Comparison of ENCODE assay signal across 1 cellular context in the genomic region with DNA sequence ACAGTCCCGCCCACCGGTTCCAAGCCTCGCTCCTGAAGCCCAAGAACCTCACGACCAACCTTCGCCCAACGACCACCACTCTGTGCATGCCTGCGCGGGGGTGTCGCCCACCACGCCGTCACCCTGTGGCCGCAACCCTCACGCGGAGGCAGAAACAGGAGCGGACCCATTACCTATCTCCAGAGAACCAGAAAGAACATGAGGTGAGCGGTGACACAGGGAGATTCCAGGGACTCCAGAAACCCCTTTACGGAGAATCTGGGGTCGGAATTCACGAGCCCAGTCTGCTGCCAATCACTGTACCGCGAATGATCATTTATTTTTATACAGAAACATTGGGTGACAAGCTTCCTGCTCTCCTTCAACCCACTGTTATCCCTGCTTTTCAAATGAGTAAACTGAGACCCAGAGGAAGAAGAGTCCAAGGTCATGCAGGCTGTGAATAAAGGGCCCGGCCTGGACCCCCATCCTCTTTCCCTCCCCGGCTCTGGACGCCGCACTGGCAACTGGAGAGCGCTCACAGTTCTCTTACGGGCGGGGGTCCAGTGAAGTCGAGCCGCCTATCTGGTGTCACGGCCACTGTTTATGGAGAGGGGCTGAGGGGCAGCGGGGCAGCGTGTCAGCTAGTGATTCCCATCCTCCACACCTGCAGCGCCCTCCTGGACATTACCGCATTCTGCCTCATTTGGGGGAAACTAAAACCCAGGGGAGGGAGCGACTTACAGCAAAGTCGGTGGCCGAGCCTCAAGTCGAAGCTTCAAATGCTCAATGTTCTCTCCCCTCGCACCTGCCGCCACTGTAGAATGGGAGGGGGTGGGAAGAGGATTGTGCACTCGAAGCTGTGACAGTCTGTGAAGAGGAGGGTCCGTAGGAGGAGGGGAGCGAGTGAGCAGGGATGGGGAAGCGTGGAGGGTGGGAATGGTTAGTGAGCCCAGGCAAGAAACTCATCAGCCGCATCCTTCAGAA.
TF ChIP-seq lines count a peak whose summit lies in the region.

No MANE protein-coding gene starts in this region.

TF ChIP-seq in HEK293, 187 proteins besides CTCF, POLR2A, EP300 and RAD21 (continued from another document):
- no peak for TF ChIP-seq ZNF23 (tag by site-specific recombination; IDR thresholded peaks at IDR 0.05; ENCODE audit: borderline replicate concordance)
- TF ChIP-seq, protein P1, sequence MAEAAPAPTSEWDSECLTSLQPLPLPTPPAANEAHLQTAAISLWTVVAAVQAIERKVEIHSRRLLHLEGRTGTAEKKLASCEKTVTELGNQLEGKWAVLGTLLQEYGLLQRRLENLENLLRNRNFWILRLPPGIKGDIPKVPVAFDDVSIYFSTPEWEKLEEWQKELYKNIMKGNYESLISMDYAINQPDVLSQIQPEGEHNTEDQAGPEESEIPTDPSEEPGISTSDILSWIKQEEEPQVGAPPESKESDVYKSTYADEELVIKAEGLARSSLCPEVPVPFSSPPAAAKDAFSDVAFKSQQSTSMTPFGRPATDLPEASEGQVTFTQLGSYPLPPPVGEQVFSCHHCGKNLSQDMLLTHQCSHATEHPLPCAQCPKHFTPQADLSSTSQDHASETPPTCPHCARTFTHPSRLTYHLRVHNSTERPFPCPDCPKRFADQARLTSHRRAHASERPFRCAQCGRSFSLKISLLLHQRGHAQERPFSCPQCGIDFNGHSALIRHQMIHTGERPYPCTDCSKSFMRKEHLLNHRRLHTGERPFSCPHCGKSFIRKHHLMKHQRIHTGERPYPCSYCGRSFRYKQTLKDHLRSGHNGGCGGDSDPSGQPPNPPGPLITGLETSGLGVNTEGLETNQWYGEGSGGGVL (tag by site-specific recombination; IDR thresholded peaks at IDR 0.05), result peak; percentile 84
- TF ChIP-seq ZFP41 (tag by site-specific recombination; IDR thresholded peaks at IDR 0.05; ENCODE audit: borderline replicate concordance), result no peak
- no peak for TF ChIP-seq ZNF19 (tag by site-specific recombination; IDR thresholded peaks at IDR 0.05; ENCODE audit: low read depth)
TF ChIP-seq in HEK293: peak in this region for 14.
